ENCODE assay signal across 1 cellular context in the genomic region with DNA sequence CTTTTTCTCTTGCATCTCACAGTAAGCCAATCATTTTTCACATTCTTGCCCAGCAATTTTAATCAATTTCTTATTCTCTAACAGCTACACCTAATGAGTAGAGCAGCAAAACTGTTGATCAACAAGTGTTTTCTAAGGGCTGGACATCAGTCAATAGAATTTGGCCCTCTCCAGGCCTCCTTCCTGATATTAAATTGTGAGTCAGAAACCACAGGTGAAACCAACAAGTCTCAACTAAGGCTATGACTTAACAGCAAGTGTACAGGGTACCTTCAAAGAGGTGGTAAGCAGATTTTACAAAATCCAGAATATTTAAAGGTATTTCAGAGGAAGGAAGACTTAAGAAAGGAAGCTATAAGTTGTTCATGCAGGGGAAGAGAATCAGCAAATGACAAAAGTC.
TF ChIP-seq lines count a peak whose summit lies in the region.

No MANE protein-coding gene starts in this region.

TF ChIP-seq in HCT116, 20 proteins besides CTCF, POLR2A, EP300 and RAD21 (continued from another document):
- TF ChIP-seq ELF1 (IDR thresholded peaks at IDR 0.05; ENCODE audit: borderline replicate concordance, low read depth): no peak
- TF ChIP-seq CBX3 (IDR thresholded peaks at IDR 0.05; ENCODE audit: low read depth): no peak
- TF ChIP-seq SRF (IDR thresholded peaks at IDR 0.05; ENCODE audit: low read depth): no peak
- TF ChIP-seq JUND (IDR thresholded peaks at IDR 0.05): no peak
- TF ChIP-seq EZH2 (IDR thresholded peaks at IDR 0.05): no peak
- no peak for TF ChIP-seq TCF7L2 (IDR thresholded peaks at IDR 0.05; ENCODE audit: borderline replicate concordance, extremely low read depth, insufficient read depth, insufficient read length)
- TF ChIP-seq SIN3A (IDR thresholded peaks at IDR 0.05; ENCODE audit: low read depth): no peak
- no peak for TF ChIP-seq ZBTB33 (IDR thresholded peaks at IDR 0.05; ENCODE audit: extremely low read depth, insufficient replicate concordance, low read length)
- TF ChIP-seq CEBPB (IDR thresholded peaks at IDR 0.05; ENCODE audit: low read depth): no peak
- TF ChIP-seq ZFX (IDR thresholded peaks at IDR 0.05): no peak
- TF ChIP-seq EGR1 (IDR thresholded peaks at IDR 0.05; ENCODE audit: low read depth): no peak
- no peak for TF ChIP-seq SP1 (IDR thresholded peaks at IDR 0.05; ENCODE audit: low read depth)
- TF ChIP-seq, protein P1, sequence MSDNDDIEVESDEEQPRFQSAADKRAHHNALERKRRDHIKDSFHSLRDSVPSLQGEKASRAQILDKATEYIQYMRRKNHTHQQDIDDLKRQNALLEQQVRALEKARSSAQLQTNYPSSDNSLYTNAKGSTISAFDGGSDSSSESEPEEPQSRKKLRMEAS (IDR thresholded peaks at IDR 0.05): no peak
- no peak for TF ChIP-seq POLR2AphosphoS5 (IDR thresholded peaks at IDR 0.05; ENCODE audit: low read depth, low read length)
- no peak for TF ChIP-seq ATF3 (IDR thresholded peaks at IDR 0.05)
- TF ChIP-seq YY1 (IDR thresholded peaks at IDR 0.05; ENCODE audit: extremely low read depth, insufficient replicate concordance, low read depth, low read length): no peak
- TF ChIP-seq EZH2phosphoT487 (IDR thresholded peaks at IDR 0.05; ENCODE audit: borderline replicate concordance): no peak
